Comparison of ENCODE assay signal across 8 cellular contexts in the genomic region with DNA sequence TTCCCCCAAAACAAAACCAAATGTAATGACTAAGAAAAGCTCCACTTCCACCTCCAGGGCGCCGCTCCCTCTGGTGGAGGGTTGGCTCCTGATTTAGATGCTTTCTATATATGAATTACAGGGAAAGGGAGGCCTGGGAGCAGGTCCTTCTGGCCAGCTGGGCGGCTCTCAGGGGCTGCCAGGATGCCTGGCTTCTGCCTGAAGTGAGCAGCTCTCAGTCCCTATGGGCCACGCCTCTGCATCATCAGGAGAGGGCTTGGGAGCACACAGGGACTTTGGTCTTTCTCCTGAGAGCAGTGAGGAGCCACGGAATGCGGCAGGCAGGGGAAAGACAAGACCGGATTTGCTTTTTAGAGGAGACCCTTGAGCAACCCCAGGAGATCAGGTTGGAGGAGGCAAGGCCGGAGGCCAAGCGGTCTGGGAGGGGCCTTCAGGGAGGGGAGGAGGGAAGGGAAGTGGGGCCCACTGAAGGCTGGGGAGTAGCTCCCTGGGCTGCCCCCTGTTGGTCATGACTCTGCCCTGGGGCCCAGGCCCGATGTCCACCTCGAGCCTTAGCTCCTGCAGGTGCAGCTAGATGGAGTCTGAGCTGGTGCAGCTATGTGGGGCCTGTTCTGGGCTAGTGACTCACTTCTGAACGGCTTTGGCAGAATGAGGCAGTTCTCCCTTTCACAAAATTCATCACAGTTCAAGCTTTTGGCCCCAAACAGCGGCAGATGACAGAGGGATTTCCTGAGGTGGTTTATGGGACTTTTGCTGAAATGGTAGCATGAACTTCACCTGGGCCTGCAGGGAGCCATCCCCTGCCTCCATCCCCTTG. TPM values are rescaled to one million over a fixed set of nuclear protein-coding genes. Genes with fewer than 3 reads are reported as not detected.
A peak's percentile ranks its signal among the peaks of the same experiment; 100 is the strongest.
DNase-seq lines count a peak whose midpoint lies in the region; ATAC-seq lines count a peak whose summit lies in the region.

No MANE protein-coding gene starts in this region.

- peak; percentile 34 for ATAC-seq in HG02885 (IDR thresholded peaks at IDR 0.05; ENCODE audit: poor library complexity, unreplicated experiment)
- ATAC-seq in activated T-cell treated with anti-CD3 and anti-CD28 coated beads, Interleukin-2, amount 50 U/mL, for 4 hours: peak; percentile 44 to 45
- no peak for ATAC-seq in HG03457 (IDR thresholded peaks at IDR 0.05; ENCODE audit: unreplicated experiment)
- no peak for ATAC-seq in HG03469 (IDR thresholded peaks at IDR 0.05; ENCODE audit: unreplicated experiment)

- no peaks in the 10 kb centered on the region for H3K9me3 Mint-ChIP-seq in activated T-cell treated with anti-CD3 and anti-CD28 coated beads, Interleukin-2, amount 50 U/mL, for 4 hours

- peaks cover 5% of the 10 kb centered on the region for H3K27me3 Mint-ChIP-seq in activated T-cell treated with anti-CD3 and anti-CD28 coated beads, Interleukin-2, amount 50 U/mL, for 4 hours (ENCODE audit: low read depth)

- no peak overlapping the region for H3K4me3 Mint-ChIP-seq in activated T-cell treated with anti-CD3 and anti-CD28 coated beads, Interleukin-2, amount 50 U/mL, for 4 hours

- DNase-seq in activated naive CD4-positive, alpha-beta T cell treated with Interleukin-2 at 50 U/mL for 16 hours: peak; percentile 39
- no peak for DNase-seq in activated naive CD4-positive, alpha-beta T cell treated with anti-CD3 and anti-CD28 coated beads, Interleukin-2, amount 50 U/mL, for 16 hours
- DNase-seq in activated T-cell treated with anti-CD3 and anti-CD28 coated beads, Interleukin-2, amount 50 U/mL, for 4 hours: no peak
- DNase-seq in posterior vena cava (ENCODE audit: low spot score) (peak; percentile 74), NCI-H1694 treated with DMSO at 0.1 percent for 48 hours (lab: John Stamatoyannopoulos, UW) (no peak)

- H3K4me1 Mint-ChIP-seq in activated T-cell treated with anti-CD3 and anti-CD28 coated beads, Interleukin-2, amount 50 U/mL, for 4 hours (ENCODE audit: low read depth): peaks cover 38% of the 10 kb centered on the region

- intact Hi-C loops in posterior vena cava (cut with DNase I): loop anchor here in 1 of 2 donors (5.0 kb wide), 1 partner anchor 56 kb away; the partner anchor contains the start of gene ZBTB5

- no peaks in the 10 kb centered on the region for H3K36me3 Mint-ChIP-seq in activated T-cell treated with anti-CD3 and anti-CD28 coated beads, Interleukin-2, amount 50 U/mL, for 4 hours (ENCODE audit: insufficient read depth)

RNA-seq across cellular contexts. Expression of gene GRHPR, which starts 11.3 kb away (rescaled TPM):
- 10 to 100 TPM; 52.8 to 79.1 (median 64.4) TPM for total RNA-seq in activated T-cell treated with anti-CD3 and anti-CD28 coated beads, Interleukin-2, amount 50 U/mL, for 4 hours
- total RNA-seq in posterior vena cava: 10 to 100 TPM; 59.0 to 70.6 TPM

RNA-seq across cellular contexts. Expression of gene ZBTB5, which starts 54.1 kb away (rescaled TPM):
- total RNA-seq in activated T-cell treated with anti-CD3 and anti-CD28 coated beads, Interleukin-2, amount 50 U/mL, for 4 hours: 1 to 10 TPM; 3.9 to 5.2 (median 5.2) TPM
- 1 to 10 TPM; 6.9 to 7.4 TPM for total RNA-seq in posterior vena cava

Comparison
In these comparisons a context has a peak if more than half of its experiments do, and no peak if none do; other contexts are left out.
1. DNase-seq: peak in activated naive CD4-positive, alpha-beta T cell treated with Interleukin-2 at 50 U/mL for 16 hours (single experiment) and posterior vena cava (single experiment); none in activated naive CD4-positive, alpha-beta T cell treated with anti-CD3 and anti-CD28 coated beads, Interleukin-2, amount 50 U/mL, for 16 hours (single experiment), activated T-cell treated with anti-CD3 and anti-CD28 coated beads, Interleukin-2, amount 50 U/mL, for 4 hours (single experiment) and NCI-H1694 treated with DMSO at 0.1 percent for 48 hours (single experiment).
2. ATAC-seq: peak in HG02885 (single experiment) and activated T-cell treated with anti-CD3 and anti-CD28 coated beads, Interleukin-2, amount 50 U/mL, for 4 hours (2 of 2); none in HG03457 (single experiment) and HG03469 (single experiment).